Comparison of ENCODE assay signal across 1 cellular context in the genomic region with DNA sequence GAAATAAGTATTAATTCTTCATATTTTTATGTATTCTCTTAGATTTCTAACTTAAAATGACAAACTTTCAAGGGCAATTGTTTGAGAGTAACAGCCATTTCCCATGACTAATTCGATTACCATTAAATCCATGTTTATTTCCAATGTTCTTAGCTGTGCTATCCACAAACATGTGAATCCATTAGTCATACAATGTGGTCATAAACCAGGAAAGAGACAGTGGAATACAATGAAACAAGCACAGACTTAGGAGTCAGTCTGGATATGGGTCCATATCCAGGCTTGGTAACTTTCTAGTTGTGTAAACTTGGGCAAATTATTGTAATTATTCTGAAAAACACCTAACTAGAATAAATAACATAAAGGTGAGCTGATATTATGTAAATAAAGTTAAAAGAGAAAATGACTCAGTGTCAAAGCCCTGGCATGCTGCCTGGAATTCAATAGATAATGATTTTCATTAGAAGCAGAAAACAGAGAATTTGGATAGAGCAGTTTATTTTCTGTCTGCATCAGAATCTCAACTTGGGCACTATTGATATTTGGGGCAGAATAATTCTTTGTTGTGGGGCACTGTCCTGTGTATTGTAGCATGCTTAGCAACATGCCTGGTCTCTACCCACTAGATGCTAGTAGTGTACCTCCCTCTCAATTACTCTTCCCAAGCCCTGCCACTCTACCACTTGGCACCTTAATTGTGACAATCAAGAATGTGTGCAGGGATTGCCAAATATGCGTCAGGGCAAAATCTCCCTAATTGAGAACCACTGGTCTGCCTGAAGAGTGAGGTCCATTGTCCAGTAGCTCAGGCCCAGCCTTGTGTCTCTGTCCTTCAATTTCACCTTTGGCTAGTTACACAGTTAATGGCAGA.
TF ChIP-seq lines count a peak whose summit lies in the region.

No MANE protein-coding gene starts in this region.

TF ChIP-seq in IMR-90, 13 proteins besides CTCF, POLR2A, EP300 and RAD21 (continued from another document):
- no peak for TF ChIP-seq MAFK (IDR thresholded peaks at IDR 0.05; ENCODE audit: low read depth, low read length)
